Comparison of ENCODE assay signal across 9 cellular contexts in genomic region chr4:116358633-116359222, GRCh38.
DNase-seq lines count a peak whose midpoint lies in the region; ATAC-seq, FAIRE-seq and TF ChIP-seq lines count a peak whose summit lies in the region.
"Had no signal": no experiment of that assay in that cellular context is flagged by ENCODE, and none has a peak within 500 bp of the region (broad histone marks: within the 10 kb centered on the region; RNA-seq: fewer than 3 reads in every experiment).

No MANE protein-coding gene starts in this region.

- H3K36me3 ChIP-seq in DND-41 (ENCODE audit: insufficient read depth, low read length) = no peaks in the 10 kb centered on the region
- H3K36me3 ChIP-seq in heart right ventricle = no peaks in the 10 kb centered on the region
- no peaks in the 10 kb centered on the region for H3K36me3 ChIP-seq in spleen
- no peaks in the 10 kb centered on the region for H3K36me3 ChIP-seq in CD8-positive, alpha-beta memory T cell (ENCODE audit: insufficient read depth, low read length)

- POLR2A ChIA-PET in activated CD8-positive, alpha-beta T cell treated with anti-CD3 and anti-CD28 coated beads for 36 hours (lab: Charles Lee) = no interaction called here
- POLR2A ChIA-PET in CD8-positive, alpha-beta memory T cell (lab: Charles Lee) = no interaction called here

- no peaks in the 10 kb centered on the region for H4K20me1 ChIP-seq in DND-41 (ENCODE audit: insufficient read depth, low read length)

- H3K79me2 ChIP-seq in DND-41 (ENCODE audit: insufficient read depth, low read length) = no peaks in the 10 kb centered on the region

- peak; percentile 44 for DNase-seq in DND-41
- DNase-seq in GM19239 (ENCODE audit: insufficient read length, low spot score) = peak; percentile 12
- peak; percentile 30 for DNase-seq in NCI-H2171 treated with DMSO at 0.1 percent for 48 hours (lab: John Stamatoyannopoulos, UW)
- DNase-seq in activated CD8-positive, alpha-beta T cell treated with anti-CD3 and anti-CD28 coated beads for 36 hours = peak; percentile 48
- peak in 1 of 2 donors; percentile 21 for DNase-seq in heart right ventricle
- no peak for DNase-seq in spleen
- no peak for DNase-seq in CD8-positive, alpha-beta memory T cell

- FAIRE-seq in GM19239 (lab: Jason Lieb, UNC) = peak; percentile 97

- no peak overlapping the region for H3K27ac ChIP-seq in DND-41 (ENCODE audit: low read length)
- H3K27ac ChIP-seq in heart right ventricle = no peak overlapping the region
- H3K27ac ChIP-seq in spleen = no peak overlapping the region
- H3K27ac ChIP-seq in CD8-positive, alpha-beta memory T cell (ENCODE audit: low read depth, low read length) = no peak overlapping the region

- peak; percentile 66 for ATAC-seq in DND-41 (ENCODE audit: insufficient read depth, low read depth)
- ATAC-seq in HG03095 (IDR thresholded peaks at IDR 0.05; ENCODE audit: unreplicated experiment) = peak; percentile 96
- ATAC-seq in activated CD8-positive, alpha-beta T cell treated with anti-CD3 and anti-CD28 coated beads for 36 hours = peak; percentile 84
- ATAC-seq in heart right ventricle = peak in 6 of 8 donors; percentile 44 to 78 (median 61)

- no peak overlapping the region for H3K4me3 ChIP-seq in DND-41 (ENCODE audit: low read depth in 1 of 2, low read length in 2 of 2)
- H3K4me3 ChIP-seq in heart right ventricle = no peak overlapping the region
- no peak overlapping the region for H3K4me3 ChIP-seq in spleen
- H3K4me3 ChIP-seq in CD8-positive, alpha-beta memory T cell (ENCODE audit: low read length) = no peak overlapping the region

- 32 to 34% methylated on average over 11 of the region's 11 CpGs for WGBS in heart right ventricle, 2 donors
- WGBS in spleen, 5 donors = 46 to 65% (median 48%) methylated on average over 9 to 11 of the region's 11 CpGs

- no peak overlapping the region for H3K27ac Mint-ChIP-seq in activated CD8-positive, alpha-beta T cell treated with anti-CD3 and anti-CD28 coated beads for 36 hours
- H3K27ac Mint-ChIP-seq in CD8-positive, alpha-beta memory T cell = no peak overlapping the region
- H3K27ac Mint-ChIP-seq: activated naive CD4-positive, alpha-beta T cell treated with anti-CD3 and anti-CD28 coated beads, Interleukin-2, amount 50 U/mL, for 24 hours had no signal

- no peaks in the 10 kb centered on the region for H3K27me3 ChIP-seq in DND-41 (ENCODE audit: insufficient read depth, low read length, poor library complexity)
- no peaks in the 10 kb centered on the region for H3K27me3 ChIP-seq in heart right ventricle
- no peaks in the 10 kb centered on the region for H3K27me3 ChIP-seq in spleen (replicated peaks in 1 of 7)
- H3K27me3 ChIP-seq in CD8-positive, alpha-beta memory T cell (ENCODE audit: insufficient read depth, low read length, poor library complexity, severe bottlenecking) = no peaks in the 10 kb centered on the region

- intact Hi-C loops in activated CD8-positive, alpha-beta T cell treated with anti-CD3 and anti-CD28 coated beads for 36 hours (cut with micrococcal nuclease) = no loop called here
- intact Hi-C loops in heart right ventricle (cut with DNase I) (no loop called here), spleen (cut with DNase I; ENCODE audit: low total_unique reads) (no loop called here)

- TF ChIP-seq CTCF in DND-41 (IDR thresholded peaks at IDR 0.05; ENCODE audit: borderline replicate concordance, extremely low read depth, low read length, poor library complexity, severe bottlenecking) (peak; percentile 61), heart right ventricle (IDR thresholded peaks at IDR 0.05) (peak in 8 of 9 donors; percentile 25 to 60 (median 50)), spleen (IDR thresholded peaks at IDR 0.05 in 8 of 11, conservative IDR thresholded peaks at IDR 0.05 in 3 of 11) (peak in 9 of 11 experiments; percentile 24 to 65 (median 47))
- peak; percentile 41 for TF ChIP-seq CTCF in activated CD8-positive, alpha-beta T cell treated with anti-CD3 and anti-CD28 coated beads for 36 hours (IDR thresholded peaks at IDR 0.05)

- H3K9me3 ChIP-seq in DND-41 (ENCODE audit: insufficient read depth, low read length, severe bottlenecking) = peaks cover 10% of the 10 kb centered on the region
- H3K9me3 ChIP-seq in heart right ventricle = peaks cover 0 to 6% (median 0%) of the 10 kb centered on the region in 11 donors
- H3K9me3 ChIP-seq in spleen = peaks cover 0 to 10% (median 7%) of the 10 kb centered on the region in 8 donors
- no peaks in the 10 kb centered on the region for H3K9me3 ChIP-seq in CD8-positive, alpha-beta memory T cell (ENCODE audit: low read length)

- H3K4me2 ChIP-seq in DND-41 (ENCODE audit: insufficient read depth, low read length) = no peak overlapping the region

- no peak overlapping the region for H3K4me3 Mint-ChIP-seq in activated CD8-positive, alpha-beta T cell treated with anti-CD3 and anti-CD28 coated beads for 36 hours
- no peak overlapping the region for H3K4me3 Mint-ChIP-seq in CD8-positive, alpha-beta memory T cell
- H3K4me3 Mint-ChIP-seq: activated naive CD4-positive, alpha-beta T cell treated with anti-CD3 and anti-CD28 coated beads, Interleukin-2, amount 50 U/mL, for 24 hours had no signal

- no peaks in the 10 kb centered on the region for H3K9me3 Mint-ChIP-seq in activated CD8-positive, alpha-beta T cell treated with anti-CD3 and anti-CD28 coated beads for 36 hours
- H3K9me3 Mint-ChIP-seq in CD8-positive, alpha-beta memory T cell = peaks cover 0 to 5% (median 0%) of the 10 kb centered on the region in 5 donors
- H3K9me3 Mint-ChIP-seq: activated naive CD4-positive, alpha-beta T cell treated with anti-CD3 and anti-CD28 coated beads, Interleukin-2, amount 50 U/mL, for 24 hours had no signal

- CTCF ChIA-PET in activated CD8-positive, alpha-beta T cell treated with anti-CD3 and anti-CD28 coated beads for 36 hours (lab: Charles Lee) = interaction anchor here (0.8 to 1.7 kb wide), 3 partner anchors 8 to 24 kb away, joined by 3 to 5 read pairs (median 4); no protein-coding TSS in a partner anchor
- CTCF ChIA-PET in CD8-positive, alpha-beta memory T cell (lab: Charles Lee) = no interaction called here

- no peak overlapping the region for H3K9ac ChIP-seq in DND-41 (ENCODE audit: low read depth, low read length)

- TF ChIP-seq POLR2A in spleen (IDR thresholded peaks at IDR 0.05) = no peak

- no peaks in the 10 kb centered on the region for H3K27me3 Mint-ChIP-seq in activated CD8-positive, alpha-beta T cell treated with anti-CD3 and anti-CD28 coated beads for 36 hours
- no peaks in the 10 kb centered on the region for H3K27me3 Mint-ChIP-seq in CD8-positive, alpha-beta memory T cell
- H3K27me3 Mint-ChIP-seq: activated naive CD4-positive, alpha-beta T cell treated with anti-CD3 and anti-CD28 coated beads, Interleukin-2, amount 50 U/mL, for 24 hours had no signal

- no peaks in the 10 kb centered on the region for H3K4me1 ChIP-seq in DND-41 (ENCODE audit: insufficient read depth, low read length)
- no peaks in the 10 kb centered on the region for H3K4me1 ChIP-seq in heart right ventricle
- H3K4me1 ChIP-seq in spleen = no peaks in the 10 kb centered on the region
- H3K4me1 ChIP-seq in CD8-positive, alpha-beta memory T cell (ENCODE audit: insufficient read depth, low read length) = no peaks in the 10 kb centered on the region

- H2AFZ ChIP-seq in DND-41 (ENCODE audit: low read depth, low read length) = no peak overlapping the region

- no peaks in the 10 kb centered on the region for H3K4me1 Mint-ChIP-seq in activated CD8-positive, alpha-beta T cell treated with anti-CD3 and anti-CD28 coated beads for 36 hours (ENCODE audit: low read depth)
- H3K4me1 Mint-ChIP-seq in CD8-positive, alpha-beta memory T cell = no peaks in the 10 kb centered on the region
- H3K4me1 Mint-ChIP-seq: activated naive CD4-positive, alpha-beta T cell treated with anti-CD3 and anti-CD28 coated beads, Interleukin-2, amount 50 U/mL, for 24 hours had no signal

- H3K36me3 Mint-ChIP-seq in activated CD8-positive, alpha-beta T cell treated with anti-CD3 and anti-CD28 coated beads for 36 hours (ENCODE audit: low read depth) = no peaks in the 10 kb centered on the region
- no peaks in the 10 kb centered on the region for H3K36me3 Mint-ChIP-seq in CD8-positive, alpha-beta memory T cell
- H3K36me3 Mint-ChIP-seq: activated naive CD4-positive, alpha-beta T cell treated with anti-CD3 and anti-CD28 coated beads, Interleukin-2, amount 50 U/mL, for 24 hours had no signal

Comparison
In these comparisons a context has a peak if more than half of its experiments do, and no peak if none do; other contexts are left out.
1. DNase-seq: peak in DND-41 (single experiment), GM19239 (single experiment), NCI-H2171 treated with DMSO at 0.1 percent for 48 hours (single experiment) and activated CD8-positive, alpha-beta T cell treated with anti-CD3 and anti-CD28 coated beads for 36 hours (single experiment); none in spleen (single experiment) and CD8-positive, alpha-beta memory T cell (0 of 5).
2. Peak in every context shown above with its lines, with median percentiles within 50 percentile points of each other: ATAC-seq and CTCF ChIP-seq.